23 cellular contexts compared by ENCODE assay signal in genomic region chr20:13874269-13875158, GRCh38.
DNase-seq lines count a peak whose midpoint lies in the region; ATAC-seq and TF ChIP-seq lines count a peak whose summit lies in the region.
"Had no signal": no experiment of that assay in that cellular context is flagged by ENCODE, and none has a peak within 500 bp of the region (broad histone marks: within the 10 kb centered on the region; RNA-seq: fewer than 3 reads in every experiment).

No MANE protein-coding gene starts in this region.

- peak; percentile 68 for DNase-seq in NCI-H69 (lab: John Stamatoyannopoulos, UW)
- peak; percentile 18 for DNase-seq in left kidney (ENCODE audit: low read depth, low spot score)
- DNase-seq in AG08396 (ENCODE audit: low spot score): no peak
- DNase-seq in CD14-positive monocyte (ENCODE audit: low spot score): no peak
- DNase-seq: activated B cell treated with CpG ODN at 0.5 μM for 24 hours; activated CD4-positive, alpha-beta T cell treated with anti-CD3 and anti-CD28 coated beads, Interleukin-2, amount 50 U/mL, for 4 hours; activated naive CD8-positive, alpha-beta T cell treated with anti-CD3 and anti-CD28 coated beads for 36 hours; caudate nucleus; gastrocnemius medialis; hippocampal formation; KBM-7; MM.1S; NCI-H146; NCI-H774 had no signal

- peaks cover 15% of the 10 kb centered on the region for H3K4me1 Mint-ChIP-seq in CD14-positive monocyte
- H3K4me1 Mint-ChIP-seq: activated B cell treated with CpG ODN at 0.5 μM for 24 hours; activated naive CD8-positive, alpha-beta T cell treated with anti-CD3 and anti-CD28 coated beads for 36 hours; stimulated activated memory B cell treated with anti-CD40 and anti-IgM and Interleukin-4, amounts not matched to agents 10 μg/mL and 1 μg/mL and 100 μg/mL, for 72 hours had no signal

- H3K9me3 ChIP-seq in HUES48 (ENCODE audit: control insufficient read depth, insufficient read depth, low read length): no peaks in the 10 kb centered on the region
- H3K9me3 ChIP-seq: ascending aorta, gastrocnemius medialis, suprapubic skin had no signal

- H3K4me3 ChIP-seq in HUES48 (ENCODE audit: low read depth, low read length): peak overlapping the region; percentile 23
- no peak overlapping the region for H3K4me3 ChIP-seq in rectal smooth muscle tissue (ENCODE audit: low read length)
- H3K4me3 ChIP-seq: ascending aorta, gastrocnemius medialis, lung, suprapubic skin had no signal

- H3K27me3 Mint-ChIP-seq in CD14-positive monocyte (ENCODE audit: low read depth in 3 of 3): peaks cover 0 to 2% (median 2%) of the 10 kb centered on the region in 3 donors
- H3K27me3 Mint-ChIP-seq: activated B cell treated with CpG ODN at 0.5 μM for 24 hours; stimulated activated memory B cell treated with anti-CD40 and anti-IgM and Interleukin-4, amounts not matched to agents 10 μg/mL and 1 μg/mL and 100 μg/mL, for 72 hours had no signal

- no peak overlapping the region for H3K4me3 Mint-ChIP-seq in CD14-positive monocyte
- H3K4me3 Mint-ChIP-seq: activated B cell treated with CpG ODN at 0.5 μM for 24 hours; activated naive CD8-positive, alpha-beta T cell treated with anti-CD3 and anti-CD28 coated beads for 36 hours; stimulated activated memory B cell treated with anti-CD40 and anti-IgM and Interleukin-4, amounts not matched to agents 10 μg/mL and 1 μg/mL and 100 μg/mL, for 72 hours had no signal

- H3K27me3 ChIP-seq in HUES48 (ENCODE audit: control insufficient read depth, insufficient read depth, low read length) (no peaks in the 10 kb centered on the region), rectal smooth muscle tissue (ENCODE audit: control insufficient read depth, insufficient read depth, low read length) (no peaks in the 10 kb centered on the region)
- H3K27me3 ChIP-seq: ascending aorta, gastrocnemius medialis, suprapubic skin had no signal

- H3K9ac ChIP-seq in HUES48 (ENCODE audit: low read depth, low read length) (no peak overlapping the region), rectal smooth muscle tissue (ENCODE audit: low read length) (no peak overlapping the region)

- peaks cover 0 to 13% (median 3%) of the 10 kb centered on the region in 7 donors for H3K9me3 Mint-ChIP-seq in CD14-positive monocyte
- H3K9me3 Mint-ChIP-seq: activated B cell treated with CpG ODN at 0.5 μM for 24 hours; activated naive CD8-positive, alpha-beta T cell treated with anti-CD3 and anti-CD28 coated beads for 36 hours; stimulated activated memory B cell treated with anti-CD40 and anti-IgM and Interleukin-4, amounts not matched to agents 10 μg/mL and 1 μg/mL and 100 μg/mL, for 72 hours had no signal

- peak overlapping the region; percentile 68 for H3K27ac ChIP-seq in HUES48 (ENCODE audit: low read depth, low read length)
- H3K27ac ChIP-seq in rectal smooth muscle tissue (ENCODE audit: low read depth, low read length): peak overlapping the region; percentile 35
- H3K27ac ChIP-seq: ascending aorta, gastrocnemius medialis, suprapubic skin had no signal

- TF ChIP-seq CTCF in CD14-positive monocyte (IDR thresholded peaks at IDR 0.05): no peak

- no peak for ATAC-seq in HG03139 (IDR thresholded peaks at IDR 0.05; ENCODE audit: unreplicated experiment)
- ATAC-seq: gastrocnemius medialis; HCT116; SK-N-SH treated with all-trans-retinoic acid at 6 μM for 48 hours; stimulated activated memory B cell treated with anti-CD40 and anti-IgM and Interleukin-4, amounts not matched to agents 10 μg/mL and 1 μg/mL and 100 μg/mL, for 72 hours had no signal

- no peaks in the 10 kb centered on the region for H3K36me3 Mint-ChIP-seq in CD14-positive monocyte
- H3K36me3 Mint-ChIP-seq: activated naive CD8-positive, alpha-beta T cell treated with anti-CD3 and anti-CD28 coated beads for 36 hours; stimulated activated memory B cell treated with anti-CD40 and anti-IgM and Interleukin-4, amounts not matched to agents 10 μg/mL and 1 μg/mL and 100 μg/mL, for 72 hours had no signal

- intact Hi-C loops in CD14-positive monocyte (cut with micrococcal nuclease): no loop called here

- peaks cover 29% of the 10 kb centered on the region for H3K4me1 ChIP-seq in HUES48 (ENCODE audit: control insufficient read depth, insufficient read depth, low read length)
- peaks cover 29% of the 10 kb centered on the region for H3K4me1 ChIP-seq in rectal smooth muscle tissue (ENCODE audit: control insufficient read depth, insufficient read depth, low read length)
- H3K4me1 ChIP-seq: suprapubic skin had no signal

- no peaks in the 10 kb centered on the region for H3K36me3 ChIP-seq in HUES48 (ENCODE audit: control insufficient read depth, insufficient read depth, low read length)
- no peaks in the 10 kb centered on the region for H3K36me3 ChIP-seq in rectal smooth muscle tissue (ENCODE audit: control insufficient read depth, insufficient read depth, low read length)
- H3K36me3 ChIP-seq: ascending aorta, gastrocnemius medialis, suprapubic skin had no signal

- no peak overlapping the region for H3K27ac Mint-ChIP-seq in CD14-positive monocyte
- H3K27ac Mint-ChIP-seq: activated B cell treated with CpG ODN at 0.5 μM for 24 hours; activated naive CD8-positive, alpha-beta T cell treated with anti-CD3 and anti-CD28 coated beads for 36 hours; stimulated activated memory B cell treated with anti-CD40 and anti-IgM and Interleukin-4, amounts not matched to agents 10 μg/mL and 1 μg/mL and 100 μg/mL, for 72 hours had no signal

Comparison
In these comparisons a context has a peak if more than half of its experiments do, and no peak if none do; other contexts are left out.
1. DNase-seq: peak in NCI-H69 (single experiment) and left kidney (single experiment); none in AG08396 (single experiment) and CD14-positive monocyte (single experiment).